Comparison of ENCODE assay signal across 1 cellular context in genomic region chr9:98593354-98594253, GRCh38.
TF ChIP-seq lines count a peak whose summit lies in the region.

No MANE protein-coding gene starts in this region.

TF ChIP-seq in IMR-90, 13 proteins besides CTCF, POLR2A, EP300 and RAD21 (continued from another document):
- no peak for TF ChIP-seq USF2 (IDR thresholded peaks at IDR 0.05; ENCODE audit: low read depth, low read length)
